14 cellular contexts compared by ENCODE assay signal in the genomic region with DNA sequence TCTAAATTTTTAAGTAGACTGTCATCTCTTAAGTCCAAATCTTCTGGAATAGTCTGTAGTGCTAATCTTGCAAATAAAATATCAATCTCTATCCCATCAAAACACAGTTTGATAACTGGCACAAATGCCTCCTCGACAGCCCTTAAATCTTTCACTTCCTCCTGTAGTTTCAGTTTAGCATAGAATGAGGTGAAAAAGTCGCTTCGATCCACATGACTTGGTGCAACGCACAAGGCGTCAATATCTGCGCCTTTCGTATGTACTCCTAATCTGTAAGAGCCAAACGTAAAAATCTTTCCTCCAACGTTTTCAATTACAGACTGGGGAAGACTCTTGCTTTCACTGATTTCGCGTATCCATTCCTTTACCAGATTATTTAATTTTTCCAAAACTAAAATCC. TPM values are rescaled to one million over a fixed set of nuclear protein-coding genes. Genes with fewer than 3 reads are reported as not detected.
DNase-seq lines count a peak whose midpoint lies in the region; ATAC-seq and TF ChIP-seq lines count a peak whose summit lies in the region.
"Had no signal": no experiment of that assay in that cellular context is flagged by ENCODE, and none has a peak within 500 bp of the region (broad histone marks: within the 10 kb centered on the region; RNA-seq: fewer than 3 reads in every experiment).

No MANE protein-coding gene starts in this region.

- peaks cover 9 to 31% (median 26%) of the 10 kb centered on the region in 7 donors for H3K9me3 Mint-ChIP-seq in CD14-positive monocyte
- H3K9me3 Mint-ChIP-seq in naive thymus-derived CD8-positive, alpha-beta T cell: peaks cover 0 to 49% (median 20%) of the 10 kb centered on the region in 9 donors

- H3K4me1 ChIP-seq in HUES48 (ENCODE audit: control insufficient read depth, insufficient read depth, low read length): no peaks in the 10 kb centered on the region
- H3K4me1 ChIP-seq: neural progenitor cell had no signal

- H3K27ac Mint-ChIP-seq in CD14-positive monocyte: no peak overlapping the region
- peak overlapping the region in 5 of 10 donors; percentile 52 to 81 (median 71) for H3K27ac Mint-ChIP-seq in naive thymus-derived CD8-positive, alpha-beta T cell
- H3K27ac Mint-ChIP-seq: neural progenitor cell had no signal

- H3K9ac ChIP-seq in HUES48 (ENCODE audit: low read depth, low read length): no peak overlapping the region
- H3K9ac ChIP-seq: neural progenitor cell had no signal

- H3K36me3 Mint-ChIP-seq in CD14-positive monocyte: no peaks in the 10 kb centered on the region
- H3K36me3 Mint-ChIP-seq in naive thymus-derived CD8-positive, alpha-beta T cell: peaks cover 0 to 15% (median 6%) of the 10 kb centered on the region in 3 donors

- peaks cover 12% of the 10 kb centered on the region for H3K9me3 ChIP-seq in HUES48 (ENCODE audit: control insufficient read depth, insufficient read depth, low read length)

- H3K27ac ChIP-seq in HUES48 (ENCODE audit: low read depth, low read length): no peak overlapping the region
- no peak overlapping the region for H3K27ac ChIP-seq in coronary artery
- H3K27ac ChIP-seq: neural progenitor cell, SK-N-MC had no signal

- H3K36me3 ChIP-seq in HUES48 (ENCODE audit: control insufficient read depth, insufficient read depth, low read length): no peaks in the 10 kb centered on the region
- H3K36me3 ChIP-seq: neural progenitor cell had no signal

- DNase-seq in CD14-positive monocyte (ENCODE audit: low spot score) (no peak), coronary artery (ENCODE audit: low spot score) (peak; percentile 11), NCI-H2107 (lab: John Stamatoyannopoulos, UW) (no peak), islet precursor cell (no peak), KG1 (lab: John Stamatoyannopoulos, UW) (no peak)
- DNase-seq in naive thymus-derived CD8-positive, alpha-beta T cell: no peak
- DNase-seq: cerebellar nuclear complex; kidney; NCI-H187; NK-92 treated with Interleukin-12 subunit alpha and Interleukin-12 subunit beta, amount 100 ng/mL, for 24 hours had no signal

- peaks cover 26 to 35% (median 28%) of the 10 kb centered on the region in 3 donors for H3K27me3 Mint-ChIP-seq in CD14-positive monocyte (ENCODE audit: low read depth in 3 of 3)
- H3K27me3 Mint-ChIP-seq in naive thymus-derived CD8-positive, alpha-beta T cell: peaks cover 24 to 55% (median 47%) of the 10 kb centered on the region in 5 donors

- intact Hi-C loops in CD14-positive monocyte (cut with micrococcal nuclease): no loop called here

- peak in 1 of 2 donors; percentile 7 for ATAC-seq in naive thymus-derived CD8-positive, alpha-beta T cell
- ATAC-seq in HG03442 (IDR thresholded peaks at IDR 0.05; ENCODE audit: unreplicated experiment): no peak

- TF ChIP-seq CTCF in CD14-positive monocyte (IDR thresholded peaks at IDR 0.05) (no peak), coronary artery (IDR thresholded peaks at IDR 0.05) (no peak)

- H3K4me3 ChIP-seq in HUES48 (ENCODE audit: low read depth, low read length): peak overlapping the region; percentile 66
- H3K4me3 ChIP-seq in coronary artery: peak overlapping the region; percentile 65
- H3K4me3 ChIP-seq: neural progenitor cell, SK-N-MC had no signal

- peak overlapping the region; percentile 48 to 77 for H3K4me3 Mint-ChIP-seq in CD14-positive monocyte
- peak overlapping the region; percentile 66 to 82 (median 71) for H3K4me3 Mint-ChIP-seq in naive thymus-derived CD8-positive, alpha-beta T cell
- H3K4me3 Mint-ChIP-seq: neural progenitor cell had no signal

- POLR2A ChIA-PET in naive thymus-derived CD8-positive, alpha-beta T cell (lab: Charles Lee): no interaction called here

- H3K4me1 Mint-ChIP-seq in CD14-positive monocyte: peaks cover 5% of the 10 kb centered on the region
- H3K4me1 Mint-ChIP-seq in naive thymus-derived CD8-positive, alpha-beta T cell: peaks cover 0 to 16% (median 5%) of the 10 kb centered on the region in 4 donors
- H3K4me1 Mint-ChIP-seq: neural progenitor cell had no signal

- H3K27me3 ChIP-seq in HUES48 (ENCODE audit: control insufficient read depth, insufficient read depth, low read length): peaks cover 44% of the 10 kb centered on the region

RNA-seq across cellular contexts. Expression of gene PAPOLB, which starts 0.6 kb away (rescaled TPM):
- polyA plus RNA-seq in CD14-positive monocyte: not detected
- total RNA-seq in naive thymus-derived CD8-positive, alpha-beta T cell: not detected
- not detected for polyA plus RNA-seq in naive thymus-derived CD8-positive, alpha-beta T cell

RNA-seq across cellular contexts. Expression of gene RADIL, which starts 22.3 kb away (rescaled TPM):
- polyA plus RNA-seq in CD14-positive monocyte: not detected
- under 1 TPM in 1 of 2 experiments, not detected in 1; 0.18 TPM for total RNA-seq in naive thymus-derived CD8-positive, alpha-beta T cell
- polyA plus RNA-seq in naive thymus-derived CD8-positive, alpha-beta T cell: under 1 TPM in 2 of 3 donors, not detected in 1; 0.02 to 0.07 TPM
